Comparison of ENCODE assay signal across 15 cellular contexts in the genomic region with DNA sequence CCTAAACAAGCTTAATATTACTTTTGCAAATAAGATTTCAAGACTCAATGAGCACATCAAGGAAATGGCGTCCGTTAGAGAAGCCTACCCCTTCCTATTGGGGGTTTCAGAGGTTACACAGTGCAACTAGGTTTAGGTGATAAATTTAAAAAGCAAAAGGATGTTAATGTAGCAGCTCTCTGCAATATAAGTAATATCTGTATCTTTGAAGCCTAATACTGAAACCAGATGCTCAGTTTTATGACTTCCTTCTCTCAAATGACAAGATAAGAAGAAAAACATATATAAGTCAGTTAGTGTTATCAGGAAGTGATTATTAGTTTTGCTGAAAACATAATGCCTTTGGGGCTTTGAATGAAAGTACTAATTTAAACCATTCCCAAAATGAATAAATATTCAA. TPM values are rescaled to one million over a fixed set of nuclear protein-coding genes. Genes with fewer than 3 reads are reported as not detected.
DNase-seq lines count a peak whose midpoint lies in the region; ATAC-seq and TF ChIP-seq lines count a peak whose summit lies in the region.
"Had no signal": no experiment of that assay in that cellular context is flagged by ENCODE, and none has a peak within 500 bp of the region (broad histone marks: within the 10 kb centered on the region; RNA-seq: fewer than 3 reads in every experiment).

No MANE protein-coding gene starts in this region.

- no peaks in the 10 kb centered on the region for H3K4me1 ChIP-seq in HEK293 (ENCODE audit: control insufficient read depth, insufficient read depth, low read length)
- peaks cover 31% of the 10 kb centered on the region for H3K4me1 ChIP-seq in OCI-LY3 (ENCODE audit: low read length)
- H3K4me1 ChIP-seq: sigmoid colon had no signal

- POLR2A ChIA-PET in GM10248 (lab: Yijun Ruan, JAX): no interaction called here
- POLR2A ChIA-PET in HEK293 (lab: Yijun Ruan, JAX): no interaction called here

- no peak overlapping the region for H3K27ac ChIP-seq in HEK293 (ENCODE audit: extremely low read depth, low read depth, low read length)
- H3K27ac ChIP-seq in OCI-LY3 (ENCODE audit: low read length): peak overlapping the region; percentile 74
- H3K27ac ChIP-seq: coronary artery, sigmoid colon had no signal

- ATAC-seq in GM18870 (IDR thresholded peaks at IDR 0.05; ENCODE audit: unreplicated experiment): peak; percentile 64

- no peaks in the 10 kb centered on the region for H3K79me2 ChIP-seq in OCI-LY3 (ENCODE audit: low read length)

- H3K4me3 ChIP-seq in HEK293 (ENCODE audit: low read depth, low read length) (no peak overlapping the region), OCI-LY3 (ENCODE audit: low read length) (no peak overlapping the region), lower leg skin (ENCODE audit: low read depth, poor library complexity, severe bottlenecking) (no peak overlapping the region)
- H3K4me3 ChIP-seq: coronary artery, sigmoid colon had no signal

- no peaks in the 10 kb centered on the region for H3K9me3 ChIP-seq in HEK293 (ENCODE audit: control insufficient read depth, insufficient read depth, low read depth, low read length)
- no peaks in the 10 kb centered on the region for H3K9me3 ChIP-seq in OCI-LY3 (ENCODE audit: insufficient read depth, low read length)
- H3K9me3 ChIP-seq: sigmoid colon had no signal

- intact Hi-C loops in lower leg skin (cut with DNase I; ENCODE audit: low total_unique reads): no loop called here

- H3K9ac ChIP-seq in OCI-LY3 (ENCODE audit: low read length): 0 out of 2 replicates have a peak overlapping the region, but pooled peaks have one; percentile 10

- peak; percentile 45 for DNase-seq in GM10248 (ENCODE audit: extremely low spot score)
- no peak for DNase-seq in DMS153 treated with DMSO at 0.1 percent for 48 hours (lab: John Stamatoyannopoulos, UW; ENCODE audit: unreplicated experiment)
- DNase-seq in cerebellar cortex (ENCODE audit: low spot score): no peak
- DNase-seq in lower leg skin (ENCODE audit: low spot score in 2 of 2): no peak
- DNase-seq in kidney tubule cell (ENCODE audit: low spot score): no peak
- DNase-seq: activated CD8-positive, alpha-beta memory T cell treated with anti-CD3 and anti-CD28 coated beads, Interleukin-2, amount 50 U/mL, for 48 hours; Karpas-422; NCI-H187; NCI-H82; nephron progenitor cell; sigmoid colon had no signal

- TF ChIP-seq CTCF in GM10248 (IDR thresholded peaks at IDR 0.05; ENCODE audit: control extremely low read depth, extremely low read depth, low read depth, missing control alignments): no peak
- TF ChIP-seq CTCF in HEK293 (tag by site-specific recombination; IDR thresholded peaks at IDR 0.05): no peak
- TF ChIP-seq CTCF in OCI-LY3 (IDR thresholded peaks at IDR 0.05; ENCODE audit: low read depth, low read length): no peak
- no peak for TF ChIP-seq CTCF in lower leg skin (IDR thresholded peaks at IDR 0.05)

- no peaks in the 10 kb centered on the region for H4K20me1 ChIP-seq in OCI-LY3 (ENCODE audit: insufficient read depth, low read length)

- CTCF ChIA-PET in GM10248 (lab: Yijun Ruan, JAX): interaction anchor here (1.3 to 2.4 kb wide), 2 partner anchors 8 to 10 kb away, joined by 3 to 13 read pairs; no protein-coding TSS in a partner anchor
- CTCF ChIA-PET in HEK293 (lab: Yijun Ruan, JAX): interaction anchor here (1.0 kb wide), 1 partner anchor 10 kb away, joined by 5 read pairs; no protein-coding TSS in a partner anchor

- 59 to 69% methylated on average over 2 of the region's 2 CpGs for WGBS in lower leg skin, 2 donors

- H3K36me3 ChIP-seq in HEK293 (ENCODE audit: control insufficient read depth in 2 of 2, insufficient read depth in 1 of 2, low read length in 2 of 2) (no peaks in the 10 kb centered on the region), OCI-LY3 (replicated peaks; ENCODE audit: low read depth, low read length) (no peaks in the 10 kb centered on the region)
- H3K36me3 ChIP-seq: sigmoid colon had no signal

- peak overlapping the region; percentile 40 for H3K4me2 ChIP-seq in OCI-LY3 (ENCODE audit: low read length)

- peaks cover 3% of the 10 kb centered on the region; the same call in 1 of the 2 replicates for H3K27me3 ChIP-seq in OCI-LY3 (ENCODE audit: low read depth, low read length)

- no peak for TF ChIP-seq POLR2A in lower leg skin (IDR thresholded peaks at IDR 0.05)

- H2AFZ ChIP-seq in OCI-LY3 (ENCODE audit: low read depth, low read length): no peak overlapping the region

TF ChIP-seq in HEK293, 187 proteins besides CTCF, POLR2A, EP300 and RAD21:
- TF ChIP-seq KLF1 (tag by site-specific recombination; IDR thresholded peaks at IDR 0.05) (no peak), GLI4 (tag by site-specific recombination; IDR thresholded peaks at IDR 0.05) (no peak), BCL11A (tag by site-specific recombination; IDR thresholded peaks at IDR 0.05; ENCODE audit: low read depth) (no peak), ZNF211 (tag by site-specific recombination; IDR thresholded peaks at IDR 0.05; ENCODE audit: low read depth) (no peak)
- TF ChIP-seq, protein P1, sequence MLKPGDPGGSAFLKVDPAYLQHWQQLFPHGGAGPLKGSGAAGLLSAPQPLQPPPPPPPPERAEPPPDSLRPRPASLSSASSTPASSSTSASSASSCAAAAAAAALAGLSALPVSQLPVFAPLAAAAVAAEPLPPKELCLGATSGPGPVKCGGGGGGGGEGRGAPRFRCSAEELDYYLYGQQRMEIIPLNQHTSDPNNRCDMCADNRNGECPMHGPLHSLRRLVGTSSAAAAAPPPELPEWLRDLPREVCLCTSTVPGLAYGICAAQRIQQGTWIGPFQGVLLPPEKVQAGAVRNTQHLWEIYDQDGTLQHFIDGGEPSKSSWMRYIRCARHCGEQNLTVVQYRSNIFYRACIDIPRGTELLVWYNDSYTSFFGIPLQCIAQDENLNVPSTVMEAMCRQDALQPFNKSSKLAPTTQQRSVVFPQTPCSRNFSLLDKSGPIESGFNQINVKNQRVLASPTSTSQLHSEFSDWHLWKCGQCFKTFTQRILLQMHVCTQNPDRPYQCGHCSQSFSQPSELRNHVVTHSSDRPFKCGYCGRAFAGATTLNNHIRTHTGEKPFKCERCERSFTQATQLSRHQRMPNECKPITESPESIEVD (tag by site-specific recombination; IDR thresholded peaks at IDR 0.05): 0 out of 2 replicates have a peak, but pooled peaks have one; percentile 52
- TF ChIP-seq, protein P2, sequence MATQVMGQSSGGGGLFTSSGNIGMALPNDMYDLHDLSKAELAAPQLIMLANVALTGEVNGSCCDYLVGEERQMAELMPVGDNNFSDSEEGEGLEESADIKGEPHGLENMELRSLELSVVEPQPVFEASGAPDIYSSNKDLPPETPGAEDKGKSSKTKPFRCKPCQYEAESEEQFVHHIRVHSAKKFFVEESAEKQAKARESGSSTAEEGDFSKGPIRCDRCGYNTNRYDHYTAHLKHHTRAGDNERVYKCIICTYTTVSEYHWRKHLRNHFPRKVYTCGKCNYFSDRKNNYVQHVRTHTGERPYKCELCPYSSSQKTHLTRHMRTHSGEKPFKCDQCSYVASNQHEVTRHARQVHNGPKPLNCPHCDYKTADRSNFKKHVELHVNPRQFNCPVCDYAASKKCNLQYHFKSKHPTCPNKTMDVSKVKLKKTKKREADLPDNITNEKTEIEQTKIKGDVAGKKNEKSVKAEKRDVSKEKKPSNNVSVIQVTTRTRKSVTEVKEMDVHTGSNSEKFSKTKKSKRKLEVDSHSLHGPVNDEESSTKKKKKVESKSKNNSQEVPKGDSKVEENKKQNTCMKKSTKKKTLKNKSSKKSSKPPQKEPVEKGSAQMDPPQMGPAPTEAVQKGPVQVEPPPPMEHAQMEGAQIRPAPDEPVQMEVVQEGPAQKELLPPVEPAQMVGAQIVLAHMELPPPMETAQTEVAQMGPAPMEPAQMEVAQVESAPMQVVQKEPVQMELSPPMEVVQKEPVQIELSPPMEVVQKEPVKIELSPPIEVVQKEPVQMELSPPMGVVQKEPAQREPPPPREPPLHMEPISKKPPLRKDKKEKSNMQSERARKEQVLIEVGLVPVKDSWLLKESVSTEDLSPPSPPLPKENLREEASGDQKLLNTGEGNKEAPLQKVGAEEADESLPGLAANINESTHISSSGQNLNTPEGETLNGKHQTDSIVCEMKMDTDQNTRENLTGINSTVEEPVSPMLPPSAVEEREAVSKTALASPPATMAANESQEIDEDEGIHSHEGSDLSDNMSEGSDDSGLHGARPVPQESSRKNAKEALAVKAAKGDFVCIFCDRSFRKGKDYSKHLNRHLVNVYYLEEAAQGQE (tag by site-specific recombination; IDR thresholded peaks at IDR 0.05): no peak

RNA-seq across cellular contexts. Expression of a gene that starts 54.3 kb away (rescaled TPM):
- total RNA-seq in lower leg skin: 10 to 100 TPM; 54.2 to 83.6 (median 61.8) TPM
